In genomic region chr12:153080-153746, GRCh38 we compare ENCODE assay signal across 8 cellular contexts.
A peak's percentile ranks its signal among the peaks of the same experiment; 100 is the strongest.
DNase-seq lines count a peak whose midpoint lies in the region; ATAC-seq, FAIRE-seq and TF ChIP-seq lines count a peak whose summit lies in the region.

No MANE protein-coding gene starts in this region.

- FAIRE-seq in GM12892 (lab: Jason Lieb, UNC), result peak; percentile 81

- no peaks in the 10 kb centered on the region for H3K9me3 ChIP-seq in right atrium auricular region

- H3K27me3 ChIP-seq in right atrium auricular region, result no peaks in the 10 kb centered on the region

- no peak for ATAC-seq in GM21423 (IDR thresholded peaks at IDR 0.05; ENCODE audit: unreplicated experiment)

- no peaks in the 10 kb centered on the region for H3K36me3 ChIP-seq in right atrium auricular region

- H3K4me3 ChIP-seq in right atrium auricular region, result no peak overlapping the region

- no peak overlapping the region for H3K27ac ChIP-seq in 22Rv1
- H3K27ac ChIP-seq in right atrium auricular region, result no peak overlapping the region

- no peaks in the 10 kb centered on the region for H3K4me1 ChIP-seq in right atrium auricular region

- peak; percentile 96 for TF ChIP-seq CTCF in 22Rv1 (IDR thresholded peaks at IDR 0.05)
- peak; percentile 26 to 69 for TF ChIP-seq CTCF in right atrium auricular region (IDR thresholded peaks at IDR 0.05)

- peak; percentile 74 for DNase-seq in GM12892 (ENCODE audit: insufficient read length)
- peak; percentile 48 for DNase-seq in LoVo (ENCODE audit: low spot score)
- DNase-seq in SIG-M5 (lab: John Stamatoyannopoulos, UW), result peak; percentile 36
- peak; percentile 39 for DNase-seq in activated naive CD4-positive, alpha-beta T cell treated with Interleukin-2 at 50 U/mL for 16 hours
- no peak for DNase-seq in right atrium auricular region (ENCODE audit: low spot score)
- DNase-seq in stimulated activated CD4-positive, alpha-beta T cell treated with anti-CD3 and anti-CD28 coated beads, Interleukin-12 subunit alpha, Interleukin-12 subunit beta, amount 100 ng/mL, for 4 hours, result peak; percentile 51

- no peak for TF ChIP-seq POLR2A in GM12892 (IDR thresholded peaks at IDR 0.05; ENCODE audit: low read depth, low read length)
